ENCODE assay signal across 23 cellular contexts in genomic region chr13:87535911-87536310, GRCh38.
DNase-seq lines count a peak whose midpoint lies in the region; ATAC-seq, FAIRE-seq and TF ChIP-seq lines count a peak whose summit lies in the region.
"Had no signal": no experiment of that assay in that cellular context is flagged by ENCODE, and none has a peak within 500 bp of the region (broad histone marks: within the 10 kb centered on the region; RNA-seq: fewer than 3 reads in every experiment).

No MANE protein-coding gene starts in this region.

- H3K36me3 Mint-ChIP-seq in MCF 10A (ENCODE audit: insufficient read depth, unreplicated experiment) = no peaks in the 10 kb centered on the region
- H3K36me3 Mint-ChIP-seq: CD8-positive, alpha-beta T cell had no signal

- intact Hi-C loops in MCF 10A (cut with micrococcal nuclease) = no loop called here
- intact Hi-C loops in breast epithelium (cut with DNase I; ENCODE audit: low total_unique reads) = no loop called here
- intact Hi-C loops in PC-3 (cut with micrococcal nuclease) = no loop called here

- H3K4me3 ChIP-seq in breast epithelium (no peak overlapping the region), PC-3 (ENCODE audit: low read length) (no peak overlapping the region), bronchial epithelial cell (ENCODE audit: low read depth, low read length) (no peak overlapping the region), smooth muscle cell (no peak overlapping the region), BE2C (ENCODE audit: low read depth, low read length) (no peak overlapping the region)

- H3K27ac ChIP-seq in breast epithelium = no peak overlapping the region
- no peak overlapping the region for H3K27ac ChIP-seq in PC-3 (ENCODE audit: low read length)
- H3K27ac ChIP-seq in smooth muscle cell (ENCODE audit: low read depth) = peak overlapping the region; percentile 19
- H3K27ac ChIP-seq: 22Rv1 had no signal

- peak overlapping the region; percentile 1 for H3K27ac Mint-ChIP-seq in MCF 10A (ENCODE audit: low read depth, unreplicated experiment)
- H3K27ac Mint-ChIP-seq: CD8-positive, alpha-beta T cell had no signal

- BruUV-seq in MCF 10A (replicated peaks; lab: Mats Ljungman, UMichigan) = no TSS peak
- no TSS peak for BruUV-seq in PC-3 (replicated peaks; lab: Mats Ljungman, UMichigan)

- H3K9ac ChIP-seq in PC-3 (ENCODE audit: low read length) (no peak overlapping the region), smooth muscle cell (ENCODE audit: low read depth) (no peak overlapping the region)

- no peaks in the 10 kb centered on the region for H3K9me3 ChIP-seq in breast epithelium
- H3K9me3 ChIP-seq in PC-3 (ENCODE audit: low read length) = no peaks in the 10 kb centered on the region
- H3K9me3 ChIP-seq in smooth muscle cell (replicated peaks; ENCODE audit: low read depth) = no peaks in the 10 kb centered on the region
- H3K9me3 ChIP-seq in BE2C = no peaks in the 10 kb centered on the region

- H3F3A ChIP-seq in PC-3 (ENCODE audit: low read length, unreplicated experiment) (no peaks in the 10 kb centered on the region), smooth muscle cell (ENCODE audit: low read depth) (no peaks in the 10 kb centered on the region)

- H2AFZ ChIP-seq in PC-3 (ENCODE audit: low read length) (no peak overlapping the region), smooth muscle cell (ENCODE audit: low read depth) (no peak overlapping the region)

- no peak for TF ChIP-seq CTCF in MCF 10A (IDR thresholded peaks at IDR 0.05; ENCODE audit: unreplicated experiment)
- no peak for TF ChIP-seq CTCF in breast epithelium (IDR thresholded peaks at IDR 0.05)
- TF ChIP-seq CTCF in PC-3 (conservative IDR thresholded peaks at IDR 0.05; ENCODE audit: low read depth, low read length) = no peak
- no peak for TF ChIP-seq CTCF in bronchial epithelial cell (IDR thresholded peaks at IDR 0.05; ENCODE audit: insufficient read depth, low read length, severe bottlenecking)
- no peak for TF ChIP-seq CTCF in smooth muscle cell (IDR thresholded peaks at IDR 0.05; ENCODE audit: borderline replicate concordance, insufficient read depth, poor library complexity, severe bottlenecking)
- TF ChIP-seq CTCF in BE2C (IDR thresholded peaks at IDR 0.05; ENCODE audit: low read depth, low read length) = no peak

- WGBS in smooth muscle cell (ENCODE audit: low lambda C conversion rate) = 100% methylated on average over 1 of the region's 1 CpG

- no peaks in the 10 kb centered on the region for H3K4me1 ChIP-seq in breast epithelium
- no peaks in the 10 kb centered on the region for H3K4me1 ChIP-seq in PC-3 (ENCODE audit: insufficient read depth, low read length)
- H3K4me1 ChIP-seq in smooth muscle cell (ENCODE audit: low read depth) = no peaks in the 10 kb centered on the region
- no peaks in the 10 kb centered on the region for H3K4me1 ChIP-seq in BE2C

- POLR2A ChIA-PET in MCF 10A (lab: Yijun Ruan, JAX) (no interaction called here), PC-3 (lab: Charles Lee; ENCODE audit: unreplicated experiment) (no interaction called here)

- H3K27me3 Mint-ChIP-seq in MCF 10A (ENCODE audit: insufficient read depth, unreplicated experiment) = no peaks in the 10 kb centered on the region

- no peak overlapping the region for H3K4me3 Mint-ChIP-seq in MCF 10A (ENCODE audit: unreplicated experiment)
- H3K4me3 Mint-ChIP-seq: CD8-positive, alpha-beta T cell had no signal

- H3K4me2 ChIP-seq in PC-3 (ENCODE audit: low read length) = no peak overlapping the region
- no peak overlapping the region for H3K4me2 ChIP-seq in smooth muscle cell

- CTCF ChIA-PET in MCF 10A (lab: Yijun Ruan, JAX) = no interaction called here
- CTCF ChIA-PET in PC-3 (lab: Charles Lee) = no interaction called here

- no peak for TF ChIP-seq POLR2A in breast epithelium (IDR thresholded peaks at IDR 0.05)

- no peaks in the 10 kb centered on the region for H3K27me3 ChIP-seq in breast epithelium
- no peaks in the 10 kb centered on the region for H3K27me3 ChIP-seq in PC-3 (ENCODE audit: low read length)
- no peaks in the 10 kb centered on the region for H3K27me3 ChIP-seq in bronchial epithelial cell (ENCODE audit: control insufficient read depth, insufficient read depth, low read length)
- no peaks in the 10 kb centered on the region for H3K27me3 ChIP-seq in smooth muscle cell (ENCODE audit: low read depth)
- H3K27me3 ChIP-seq in BE2C = no peaks in the 10 kb centered on the region

- H3K79me2 ChIP-seq in PC-3 (ENCODE audit: low read length) (no peaks in the 10 kb centered on the region), smooth muscle cell (ENCODE audit: low read depth) (no peaks in the 10 kb centered on the region)

- no peak for FAIRE-seq in bronchial epithelial cell (lab: Jason Lieb, UNC)
- FAIRE-seq: D721Med, GM18507 had no signal

- H3K4me1 Mint-ChIP-seq in MCF 10A (ENCODE audit: insufficient read depth, unreplicated experiment) = no peaks in the 10 kb centered on the region

- H4K20me1 ChIP-seq in PC-3 (ENCODE audit: low read length) (no peaks in the 10 kb centered on the region), smooth muscle cell (ENCODE audit: low read depth) (no peaks in the 10 kb centered on the region)

- no peaks in the 10 kb centered on the region for H3K9me3 Mint-ChIP-seq in MCF 10A (ENCODE audit: unreplicated experiment)

- no peaks in the 10 kb centered on the region for H3K9me2 ChIP-seq in PC-3 (replicated peaks; ENCODE audit: low read length)

- ATAC-seq in PC-3 = no peak
- no peak for ATAC-seq in GM21515 (IDR thresholded peaks at IDR 0.05; ENCODE audit: unreplicated experiment)
- ATAC-seq: CD8-positive, alpha-beta T cell; Panc1 had no signal

- DNase-seq in MCF 10A (ENCODE audit: unreplicated experiment) (no peak), breast epithelium (ENCODE audit: low spot score in 2 of 2) (no peak), PC-3 (peak; percentile 3), bronchial epithelial cell (ENCODE audit: low read depth) (peak; percentile 41), smooth muscle cell (lab: John Stamatoyannopoulos, UW; ENCODE audit: unreplicated experiment) (no peak), BE2C (no peak), RPMI8226 (no peak)
- DNase-seq: ACHN; C1 segment of cervical spinal cord; CD8-positive, alpha-beta T cell; DMS53; GDM1; NCI-H1092; NCI-H1436; NCI-H1930; NCI-H2227 treated with DMSO at 0.1 percent for 48 hours; NCI-H510A; SHP77 had no signal

- no peaks in the 10 kb centered on the region for H3K36me3 ChIP-seq in breast epithelium
- H3K36me3 ChIP-seq in PC-3 (ENCODE audit: low read depth, low read length) = no peaks in the 10 kb centered on the region
- no peaks in the 10 kb centered on the region for H3K36me3 ChIP-seq in bronchial epithelial cell (ENCODE audit: control insufficient read depth, insufficient read depth, low read length)
- H3K36me3 ChIP-seq in smooth muscle cell (ENCODE audit: low read depth) = no peaks in the 10 kb centered on the region
- H3K36me3 ChIP-seq in BE2C = no peaks in the 10 kb centered on the region

Comparison
In these comparisons a context has a peak if more than half of its experiments do, and no peak if none do; other contexts are left out.
1. DNase-seq: peak in PC-3 (single experiment) and bronchial epithelial cell (single experiment); none in MCF 10A (single experiment), breast epithelium (0 of 2), smooth muscle cell (single experiment), BE2C (single experiment) and RPMI8226 (single experiment).